ENCODE assay signal across 1 cellular context in genomic region chr6:138162947-138163569, GRCh38.
TF ChIP-seq lines count a peak whose summit lies in the region.

No MANE protein-coding gene starts in this region.

TF ChIP-seq in HepG2, 621 proteins besides CTCF, POLR2A, EP300 and RAD21:
- TF ChIP-seq RARA (CRISPR knock-in tag; IDR thresholded peaks at IDR 0.05) (no peak), ZKSCAN8 (CRISPR knock-in tag; IDR thresholded peaks at IDR 0.05; ENCODE audit: borderline replicate concordance) (no peak), KLF11 (CRISPR knock-in tag; IDR thresholded peaks at IDR 0.05) (0 out of 2 replicates have a peak, but pooled peaks have one; percentile 2), SAP130 (CRISPR knock-in tag; IDR thresholded peaks at IDR 0.05; ENCODE audit: low read depth) (peak; percentile 4; the same call in 1 of the 2 replicates), ZZZ3 (CRISPR knock-in tag; IDR thresholded peaks at IDR 0.05; ENCODE audit: borderline replicate concordance) (0 out of 2 replicates have a peak, but pooled peaks have one; percentile 26)
